ENCODE assay signal across 8 cellular contexts in genomic region chr1:150150511-150151021, GRCh38. TPM values are rescaled to one million over a fixed set of nuclear protein-coding genes. Genes with fewer than 3 reads are reported as not detected.
DNase-seq lines count a peak whose midpoint lies in the region; ATAC-seq and TF ChIP-seq lines count a peak whose summit lies in the region.

No MANE protein-coding gene starts in this region.

- H3K4ac ChIP-seq in mesendoderm (ENCODE audit: low read depth, low read length): peak overlapping the region; percentile 98

- H3K79me2 ChIP-seq in mesendoderm (ENCODE audit: control insufficient read depth, insufficient read depth, low read length): peaks cover 17% of the 10 kb centered on the region

- peak overlapping the region; percentile 67 for H3K27ac ChIP-seq in caudate nucleus (ENCODE audit: low read depth, low read length)
- H3K27ac ChIP-seq in mesendoderm (ENCODE audit: low read depth, low read length): peak overlapping the region; percentile 79
- H3K27ac ChIP-seq in tibial artery: peak overlapping the region; percentile 98

- intact Hi-C loops in tibial artery (cut with DNase I; ENCODE audit: low total_unique reads): no loop called here

- H3K4me3 ChIP-seq in mesendoderm (ENCODE audit: low read length) (peak overlapping the region; percentile 90), tibial artery (peak overlapping the region; percentile 86 to 95)

- peaks cover 1% of the 10 kb centered on the region for H3K36me3 ChIP-seq in mesendoderm (ENCODE audit: control insufficient read depth, insufficient read depth, low read length)
- H3K36me3 ChIP-seq in tibial artery: peaks cover 22 to 26% (median 26%) of the 10 kb centered on the region in 3 donors

- H3K9ac ChIP-seq in mesendoderm (ENCODE audit: low read length): peak overlapping the region; percentile 94

- H4K5ac ChIP-seq in mesendoderm (ENCODE audit: low read length): no peak overlapping the region

- no peaks in the 10 kb centered on the region for H3K27me3 ChIP-seq in mesendoderm (ENCODE audit: insufficient read depth, low read length, poor library complexity)
- H3K27me3 ChIP-seq in tibial artery: no peaks in the 10 kb centered on the region

- no peak overlapping the region for H3K23ac ChIP-seq in mesendoderm (ENCODE audit: low read length)

- H3K18ac ChIP-seq in mesendoderm (ENCODE audit: low read length): peak overlapping the region; percentile 99

- H3K9me3 ChIP-seq in tibial artery: no peaks in the 10 kb centered on the region

- H2AK5ac ChIP-seq in mesendoderm (ENCODE audit: low read length): peak overlapping the region; percentile 91

- peaks cover 7% of the 10 kb centered on the region for H3K4me1 ChIP-seq in mesendoderm (ENCODE audit: control insufficient read depth, low read depth, low read length)
- peaks cover 0 to 50% (median 27%) of the 10 kb centered on the region in 4 donors for H3K4me1 ChIP-seq in tibial artery

- H2BK15ac ChIP-seq in mesendoderm (replicated peaks; ENCODE audit: low read depth): no peak overlapping the region

- peak overlapping the region; percentile 96 for H2BK120ac ChIP-seq in mesendoderm (ENCODE audit: low read depth, low read length)

- ATAC-seq in SK-N-SH treated with all-trans-retinoic acid at 6 μM for 48 hours (peak; percentile 24), HG02970 (IDR thresholded peaks at IDR 0.05; ENCODE audit: low FRiP score, unreplicated experiment) (no peak)

- H3K56ac ChIP-seq in mesendoderm (ENCODE audit: low read length): peak overlapping the region; percentile 91

- peaks cover 26% of the 10 kb centered on the region for H3K79me1 ChIP-seq in mesendoderm (ENCODE audit: low read length)

- WGBS in mesendoderm (ENCODE audit: extremely low coverage, insufficient coverage, low lambda C conversion rate): no CpG with 5 or more reads among the region's 54 CpGs

- TF ChIP-seq CTCF in tibial artery (IDR thresholded peaks at IDR 0.05): no peak

- no peak overlapping the region for H2BK5ac ChIP-seq in mesendoderm (ENCODE audit: low read length)

- H4K8ac ChIP-seq in mesendoderm (ENCODE audit: low read depth, low read length): no peak overlapping the region

- H3K4me2 ChIP-seq in mesendoderm (ENCODE audit: low read length): peak overlapping the region; percentile 91

- peak; percentile 22 for DNase-seq in NCI-H2107 treated with DMSO at 0.1 percent for 48 hours (lab: John Stamatoyannopoulos, UW; ENCODE audit: unreplicated experiment)
- no peak for DNase-seq in NCI-H2107 (lab: John Stamatoyannopoulos, UW)
- DNase-seq in caudate nucleus (lab: John Stamatoyannopoulos, UW): peak in 6 of 61 donors; percentile 11 to 48 (median 20)
- peak; percentile 53 for DNase-seq in mesendoderm
- DNase-seq in tibial artery: peak in 1 of 2 donors; percentile 76
- no peak for DNase-seq in AML-193 (lab: John Stamatoyannopoulos, UW)

TF ChIP-seq in SK-N-SH treated with all-trans-retinoic acid at 6 μM for 48 hours, 23 proteins besides CTCF, POLR2A, EP300 and RAD21:
- TF ChIP-seq ZFP30 (CRISPR knock-in tag; IDR thresholded peaks at IDR 0.05) (no peak), RARB (CRISPR knock-in tag; IDR thresholded peaks at IDR 0.05) (no peak), PATZ1 (CRISPR knock-in tag; IDR thresholded peaks at IDR 0.05; ENCODE audit: borderline replicate concordance) (no peak), GLIS3 (CRISPR knock-in tag; IDR thresholded peaks at IDR 0.05) (no peak), ZNF70 (CRISPR knock-in tag; IDR thresholded peaks at IDR 0.05) (no peak), TSHZ2 (CRISPR knock-in tag; IDR thresholded peaks at IDR 0.05) (no peak), SNAI2 (CRISPR knock-in tag; IDR thresholded peaks at IDR 0.05) (no peak), ZC3H10 (CRISPR knock-in tag; IDR thresholded peaks at IDR 0.05) (no peak), TOX (CRISPR knock-in tag; IDR thresholded peaks at IDR 0.05; ENCODE audit: borderline replicate concordance) (no peak), TCF4 (CRISPR knock-in tag; IDR thresholded peaks at IDR 0.05; ENCODE audit: borderline replicate concordance) (no peak), CREB5 (CRISPR knock-in tag; IDR thresholded peaks at IDR 0.05; ENCODE audit: low read depth) (no peak), ZFP3 (CRISPR knock-in tag; IDR thresholded peaks at IDR 0.05) (no peak), PPARA (CRISPR knock-in tag; IDR thresholded peaks at IDR 0.05; ENCODE audit: borderline replicate concordance) (no peak), ZNF8 (CRISPR knock-in tag; IDR thresholded peaks at IDR 0.05) (no peak), ARNTL (CRISPR knock-in tag; IDR thresholded peaks at IDR 0.05; ENCODE audit: borderline replicate concordance, low read depth) (no peak), BACH2 (CRISPR knock-in tag; IDR thresholded peaks at IDR 0.05; ENCODE audit: borderline replicate concordance) (no peak), CSDC2 (CRISPR knock-in tag; IDR thresholded peaks at IDR 0.05) (no peak)

RNA-seq across cellular contexts. Expression of gene PLEKHO1, which starts 0.8 kb away (rescaled TPM):
- polyA plus RNA-seq in mesendoderm (2013, experiment 1 of 2): 44.0 TPM
- 44.5 TPM for polyA plus RNA-seq in mesendoderm (2013, experiment 2 of 2)

Comparison
In these comparisons a context has a peak if more than half of its experiments do, and no peak if none do; other contexts are left out.
1. DNase-seq: peak in NCI-H2107 treated with DMSO at 0.1 percent for 48 hours (single experiment) and mesendoderm (single experiment); none in NCI-H2107 (single experiment) and AML-193 (0 of 2).
2. Peak in every context shown above with its lines, with median percentiles within 50 percentile points of each other: H3K27ac ChIP-seq.